34 cellular contexts compared by ENCODE assay signal in genomic region chr20:59895908-59896307, GRCh38.
"Had no signal": no experiment of that assay in that cellular context is flagged by ENCODE, and none has a peak within 500 bp of the region (broad histone marks: within the 10 kb centered on the region; RNA-seq: fewer than 3 reads in every experiment).

No MANE protein-coding gene starts in this region.

- H3K9me3 ChIP-seq: adrenal gland, body of pancreas, breast epithelium had no signal

- ATAC-seq: activated CD8-positive, alpha-beta T cell treated with anti-CD3 and anti-CD28 coated beads for 36 hours; activated naive CD4-positive, alpha-beta T cell treated with anti-CD3 and anti-CD28 coated beads, Interleukin-2, amount 50 U/mL, for 72 hours; activated T-cell treated with anti-CD3 and anti-CD28 coated beads, Interleukin-2, amount 50 U/mL, for 4 hours; activated T-cell treated with anti-CD3 and anti-CD28 coated beads, Interleukin-2, amount 50 U/mL, for 72 hours; activated T-helper 17 cell treated with anti-CD3 and anti-CD28 coated beads, Interleukin-2, amount 50 U/mL, for 72 hours; body of pancreas had no signal

- DNase-seq: activated B cell treated with CpG ODN at 0.5 μM for 24 hours; activated CD4-positive, alpha-beta memory T cell treated with anti-CD3 and anti-CD28 coated beads for 36 hours; activated CD4-positive, alpha-beta T cell treated with anti-CD3 and anti-CD28 coated beads for 4 hours; activated CD4-positive, alpha-beta T cell treated with anti-CD3 and anti-CD28 coated beads, Interleukin-2, amount 10 ng/mL, durations not matched to agents 24 days and 14 days; activated CD4-positive, alpha-beta T cell treated with anti-CD3 and anti-CD28 coated beads, Interleukin-2, amount 50 U/mL, for 1 hour; activated CD4-positive, alpha-beta T cell treated with anti-CD3 and anti-CD28 coated beads, Interleukin-2, amount 50 U/mL, for 4 hours; activated CD4-positive, CD25-positive, alpha-beta regulatory T cell treated with anti-CD3 and anti-CD28 coated beads, Interleukin-2, amount 50 U/mL, for 72 hours; activated CD8-positive, alpha-beta memory T cell treated with anti-CD3 and anti-CD28 coated beads, Interleukin-2, amount 50 U/mL, for 4 hours; activated CD8-positive, alpha-beta T cell treated with anti-CD3 and anti-CD28 coated beads for 36 hours; activated effector memory CD4-positive, alpha-beta T cell treated with anti-CD3 and anti-CD28 coated beads, Interleukin-2, amount 50 U/mL, for 16 hours; activated gamma-delta T cell treated with Interleukin-2 at 50 U/mL for 16 hours; activated naive CD4-positive, alpha-beta T cell; activated naive CD4-positive, alpha-beta T cell treated with anti-CD3 and anti-CD28 coated beads for 36 hours; activated naive CD4-positive, alpha-beta T cell treated with anti-CD3 and anti-CD28 coated beads, Interleukin-2, amount 50 U/mL, for 16 hours; activated naive CD8-positive, alpha-beta T cell treated with anti-CD3 and anti-CD28 coated beads for 36 hours; activated T-cell treated with anti-CD3 and anti-CD28 coated beads for 4 hours; activated T-cell treated with anti-CD3 and anti-CD28 coated beads, Interleukin-2, amount 50 U/mL, for 1 hour; activated T-cell treated with anti-CD3 and anti-CD28 coated beads, Interleukin-2, amount 50 U/mL, for 4 hours; activated T-cell treated with anti-CD3 and anti-CD28 coated beads, Interleukin-2, amount 50 U/mL, for 72 hours; adrenal gland; amniotic stem cell; aorta; body of pancreas; brain microvascular endothelial cell; central memory CD4-positive, alpha-beta T cell; T-helper 1 cell; T-helper 2 cell; T-helper 9 cell had no signal

- FAIRE-seq: astrocyte, TTC549 had no signal

- H3K4me1 ChIP-seq: adrenal gland, body of pancreas, breast epithelium had no signal

- H3K27ac ChIP-seq: adrenal gland, body of pancreas, brain microvascular endothelial cell, breast epithelium, VCaP had no signal

- H3K36me3 ChIP-seq: adrenal gland, brain microvascular endothelial cell, breast epithelium had no signal

- H3K4me3 ChIP-seq: adrenal gland, body of pancreas, breast epithelium had no signal

- H3K27me3 ChIP-seq: adrenal gland, body of pancreas, brain microvascular endothelial cell, breast epithelium had no signal
